Comparison of ENCODE assay signal across 9 cellular contexts in the genomic region with DNA sequence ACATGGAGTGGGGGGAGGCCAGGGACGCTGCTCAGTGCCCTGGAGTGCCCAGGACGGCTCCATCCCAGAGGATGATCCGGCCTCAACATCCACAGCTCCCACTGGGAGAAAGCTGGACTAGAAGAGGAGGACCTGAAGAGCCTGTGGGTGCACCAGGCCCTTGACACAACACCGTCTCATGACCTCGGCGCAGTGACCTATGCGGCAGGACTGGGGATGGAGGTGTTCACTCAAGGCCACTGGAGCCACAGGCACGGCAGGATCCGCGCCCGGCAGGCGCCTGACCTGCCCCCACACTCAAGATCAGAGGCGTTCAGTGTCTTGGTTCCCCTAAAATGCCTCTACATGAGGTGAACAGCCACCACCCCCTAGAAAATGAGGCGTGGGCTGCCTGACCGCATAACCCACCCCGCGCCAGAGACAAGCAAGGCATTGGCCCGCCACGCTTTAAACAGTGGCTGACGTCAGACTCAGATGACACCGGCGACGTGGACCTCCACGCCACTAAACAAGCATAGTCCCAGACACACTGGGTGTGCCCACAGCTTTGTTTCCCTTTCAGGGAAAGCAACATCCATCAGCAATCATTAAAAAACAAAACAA. TPM values are rescaled to one million over a fixed set of nuclear protein-coding genes. Genes with fewer than 3 reads are reported as not detected.
DNase-seq lines count a peak whose midpoint lies in the region; ATAC-seq, FAIRE-seq and TF ChIP-seq lines count a peak whose summit lies in the region.
"Had no signal": no experiment of that assay in that cellular context is flagged by ENCODE, and none has a peak within 500 bp of the region (broad histone marks: within the 10 kb centered on the region; RNA-seq: fewer than 3 reads in every experiment).

No MANE protein-coding gene starts in this region.

- DNase-seq in RWPE1 (ENCODE audit: low spot score): no peak
- no peak for DNase-seq in astrocyte (ENCODE audit: low read depth)
- DNase-seq in right lobe of liver: no peak
- DNase-seq in stimulated activated effector memory CD8-positive, alpha-beta T cell treated with anti-CD3 and anti-CD28 coated beads, Interleukin-12 subunit alpha, Interleukin-12 subunit beta, amount 100 ng/mL, for 72 hours (ENCODE audit: low spot score in 2 of 2): no peak
- no peak for DNase-seq in AG08396 (ENCODE audit: low spot score)
- no peak for DNase-seq in A172 (ENCODE audit: low spot score)
- DNase-seq: NCI-H1105 had no signal

- peak overlapping the region; percentile 5 for H3K27ac Mint-ChIP-seq in astrocyte (ENCODE audit: unreplicated experiment)
- peak overlapping the region; percentile 96 for H3K27ac Mint-ChIP-seq in stimulated activated effector memory CD8-positive, alpha-beta T cell treated with anti-CD3 and anti-CD28 coated beads, Interleukin-12 subunit alpha, Interleukin-12 subunit beta, amount 100 ng/mL, for 72 hours

- H3K4me1 Mint-ChIP-seq in astrocyte (ENCODE audit: low read depth, unreplicated experiment): peaks cover 19% of the 10 kb centered on the region
- H3K4me1 Mint-ChIP-seq in stimulated activated effector memory CD8-positive, alpha-beta T cell treated with anti-CD3 and anti-CD28 coated beads, Interleukin-12 subunit alpha, Interleukin-12 subunit beta, amount 100 ng/mL, for 72 hours: peaks cover 42% of the 10 kb centered on the region

- POLR2A ChIA-PET in RWPE1 (lab: Yijun Ruan, JAX; ENCODE audit: low non-redundant PET): no interaction called here

- peaks cover 3% of the 10 kb centered on the region for H3K36me3 ChIP-seq in astrocyte (ENCODE audit: insufficient read depth, low read length)
- H3K36me3 ChIP-seq in right lobe of liver: no peaks in the 10 kb centered on the region

- CTCF ChIA-PET in RWPE1 (lab: Yijun Ruan, JAX): interaction anchor here (0.6 to 0.7 kb wide), 3 partner anchors 35 to 436 kb away, joined by 3 to 4 read pairs (median 4); no protein-coding TSS in a partner anchor

- no peaks in the 10 kb centered on the region for H3K27me3 Mint-ChIP-seq in astrocyte (ENCODE audit: low read depth, unreplicated experiment)

- H3K9ac ChIP-seq in astrocyte (ENCODE audit: low read length): no peak overlapping the region

- TF ChIP-seq POLR2A in right lobe of liver (IDR thresholded peaks at IDR 0.05): no peak

- peak overlapping the region; percentile 54 for H3K4me3 Mint-ChIP-seq in astrocyte (ENCODE audit: unreplicated experiment)
- peak overlapping the region; percentile 73 for H3K4me3 Mint-ChIP-seq in stimulated activated effector memory CD8-positive, alpha-beta T cell treated with anti-CD3 and anti-CD28 coated beads, Interleukin-12 subunit alpha, Interleukin-12 subunit beta, amount 100 ng/mL, for 72 hours

- intact Hi-C loops in right lobe of liver (cut with DNase I): no loop called here

- H3K4me1 ChIP-seq in astrocyte (ENCODE audit: insufficient read depth, low read length): peaks cover 6% of the 10 kb centered on the region
- H3K4me1 ChIP-seq in right lobe of liver: peaks cover 0 to 21% (median 8%) of the 10 kb centered on the region in 4 donors

- H3K27me3 ChIP-seq in astrocyte (ENCODE audit: insufficient read depth, low read length) (no peaks in the 10 kb centered on the region), right lobe of liver (no peaks in the 10 kb centered on the region)

- H3K9me3 Mint-ChIP-seq in astrocyte (ENCODE audit: unreplicated experiment): no peaks in the 10 kb centered on the region
- H3K9me3 Mint-ChIP-seq in stimulated activated effector memory CD8-positive, alpha-beta T cell treated with anti-CD3 and anti-CD28 coated beads, Interleukin-12 subunit alpha, Interleukin-12 subunit beta, amount 100 ng/mL, for 72 hours: no peaks in the 10 kb centered on the region

- no peak overlapping the region for H2AFZ ChIP-seq in astrocyte (ENCODE audit: low read depth, low read length)

- ATAC-seq in right lobe of liver: peak; percentile 3 to 17 (median 9)
- peak; percentile 3 for ATAC-seq in stimulated activated effector memory CD8-positive, alpha-beta T cell treated with anti-CD3 and anti-CD28 coated beads, Interleukin-12 subunit alpha, Interleukin-12 subunit beta, amount 100 ng/mL, for 72 hours
- no peak for ATAC-seq in HG02938 (IDR thresholded peaks at IDR 0.05; ENCODE audit: unreplicated experiment)
- no peak for ATAC-seq in HG03045 (IDR thresholded peaks at IDR 0.05; ENCODE audit: unreplicated experiment)

- H4K20me1 ChIP-seq in astrocyte (ENCODE audit: insufficient read depth, low read length): peaks cover 89% of the 10 kb centered on the region

- peak overlapping the region; percentile 57 for H3K4me2 ChIP-seq in astrocyte (ENCODE audit: low read length)

- no peak for FAIRE-seq in astrocyte (lab: Jason Lieb, UNC)

- peaks cover 93% of the 10 kb centered on the region for H3K79me2 ChIP-seq in astrocyte (ENCODE audit: insufficient read depth, low read length)

- no peak overlapping the region for H3K4me3 ChIP-seq in astrocyte (ENCODE audit: insufficient read depth, low read depth, low read length)
- peak overlapping the region; percentile 14 to 36 (median 33) for H3K4me3 ChIP-seq in right lobe of liver

- H3K27ac ChIP-seq in RWPE1 (peak overlapping the region; percentile 6), astrocyte (ENCODE audit: low read depth, low read length) (no peak overlapping the region), right lobe of liver (peak overlapping the region; percentile 85 to 95 (median 94))

- 30% methylated on average over 5 of the region's 24 CpGs for WGBS in right lobe of liver (ENCODE audit: insufficient coverage, low coverage, low lambda C conversion rate, missing lambda C conversion rate)

- H3K36me3 Mint-ChIP-seq in astrocyte (ENCODE audit: low read depth, unreplicated experiment): peaks cover 7% of the 10 kb centered on the region
- H3K36me3 Mint-ChIP-seq in stimulated activated effector memory CD8-positive, alpha-beta T cell treated with anti-CD3 and anti-CD28 coated beads, Interleukin-12 subunit alpha, Interleukin-12 subunit beta, amount 100 ng/mL, for 72 hours: peaks cover 30% of the 10 kb centered on the region

- H3K9me3 ChIP-seq in astrocyte (ENCODE audit: insufficient read depth, low read depth, low read length) (no peaks in the 10 kb centered on the region), right lobe of liver (no peaks in the 10 kb centered on the region)

- no peak for TF ChIP-seq CTCF in RWPE1 (conservative IDR thresholded peaks at IDR 0.05; ENCODE audit: low read depth)
- no peak for TF ChIP-seq CTCF in astrocyte (IDR thresholded peaks at IDR 0.05; ENCODE audit: insufficient read depth, low read depth, low read length)
- no peak for TF ChIP-seq CTCF in right lobe of liver (IDR thresholded peaks at IDR 0.05)

RNA-seq across cellular contexts. Expression of gene SGTA, which starts 8.0 kb away (rescaled TPM):
- 69.0 and 76.1 TPM in 2 replicates for total RNA-seq in astrocyte
- 10 to 100 TPM; 21.5 to 41.7 (median 23.7) TPM for total RNA-seq in right lobe of liver
- 112 and 114 TPM in 2 replicates for total RNA-seq in A172 (2014; rRNA removed; shearing (Covaris generic))

RNA-seq across cellular contexts. Expression of gene THOP1, which starts 10.2 kb away (rescaled TPM):
- total RNA-seq in astrocyte (60.3 and 73.4 TPM in 2 replicates), right lobe of liver (10 to 100 TPM; 25.5 to 61.8 (median 33.0) TPM)
- 390 and 397 TPM in 2 replicates for total RNA-seq in A172 (2014; rRNA removed; shearing (Covaris generic))

RNA-seq across cellular contexts. Expression of gene SLC39A3, which starts 35.2 kb away (rescaled TPM):
- total RNA-seq in astrocyte (30.0 and 38.0 TPM in 2 replicates), right lobe of liver (10 to 100 TPM; 13.5 to 29.5 (median 19.6) TPM)
- total RNA-seq in A172 (2014; rRNA removed; shearing (Covaris generic)): 91.0 and 100 TPM in 2 replicates

RNA-seq across cellular contexts. Expression of gene ZNF554, which starts 44.6 kb away (rescaled TPM):
- 3.1 and 3.6 TPM in 2 replicates for total RNA-seq in astrocyte
- 1 to 10 TPM; 1.4 to 2.5 (median 1.9) TPM for total RNA-seq in right lobe of liver
- 4.6 and 4.8 TPM in 2 replicates for total RNA-seq in A172 (2014; rRNA removed; shearing (Covaris generic))

RNA-seq across cellular contexts. Expression of gene DIRAS1, which starts 53.9 kb away (rescaled TPM):
- 5.9 and 9.3 TPM in 2 replicates for total RNA-seq in astrocyte
- total RNA-seq in right lobe of liver: 1 to 10 TPM in 1 of 6 experiments, under 1 TPM in 1, not detected in 4; 0.19 to 1.6 TPM
- 14.9 and 18.3 TPM in 2 replicates for total RNA-seq in A172 (2014; rRNA removed; shearing (Covaris generic))

Comparison
In these comparisons a context has a peak if more than half of its experiments do, and no peak if none do; other contexts are left out.
1. ATAC-seq: peak in right lobe of liver (4 of 4) and stimulated activated effector memory CD8-positive, alpha-beta T cell treated with anti-CD3 and anti-CD28 coated beads, Interleukin-12 subunit alpha, Interleukin-12 subunit beta, amount 100 ng/mL, for 72 hours (single experiment); none in HG02938 (single experiment) and HG03045 (single experiment).